12 cellular contexts compared by ENCODE assay signal in the genomic region with DNA sequence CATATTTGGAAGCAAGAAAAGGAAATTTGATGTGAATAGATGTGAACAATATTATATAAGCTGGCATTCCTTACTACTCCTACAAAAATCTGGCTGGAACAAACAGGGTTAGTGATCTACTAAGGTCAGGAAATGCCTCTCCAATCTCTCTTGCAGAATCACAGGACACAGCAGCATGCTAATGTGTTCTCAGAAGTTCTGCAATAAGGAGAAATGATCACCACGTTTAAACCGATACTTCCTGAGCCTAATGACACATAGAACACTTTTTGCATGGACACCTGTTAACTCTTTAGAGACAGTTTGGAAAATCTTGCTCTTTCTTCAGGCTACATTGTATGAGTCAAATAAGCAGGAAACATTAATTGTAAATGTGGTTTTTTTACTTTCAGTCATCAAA.
DNase-seq lines count a peak whose midpoint lies in the region; FAIRE-seq and TF ChIP-seq lines count a peak whose summit lies in the region.
"Had no signal": no experiment of that assay in that cellular context is flagged by ENCODE, and none has a peak within 500 bp of the region (broad histone marks: within the 10 kb centered on the region; RNA-seq: fewer than 3 reads in every experiment).

No MANE protein-coding gene starts in this region.

- no peak overlapping the region for H3K4me3 Mint-ChIP-seq in neural crest cell
- no peak overlapping the region for H3K4me3 Mint-ChIP-seq in activated T-helper 1 cell treated with anti-CD3 and anti-CD28 coated beads, Interleukin-12 subunit alpha, Interleukin-12 subunit beta, Interleukin-2, Interleukin-4 antibody, amounts not matched to agents 30 ng/mL and 10 ng/mL and 1 ng/mL, durations not matched to agents 14 hours and 24 hours and 36 hours

- peak overlapping the region; percentile 21 for H3K27ac Mint-ChIP-seq in neural crest cell (ENCODE audit: unreplicated experiment)
- H3K27ac Mint-ChIP-seq in activated T-helper 1 cell treated with anti-CD3 and anti-CD28 coated beads, Interleukin-12 subunit alpha, Interleukin-12 subunit beta, Interleukin-2, Interleukin-4 antibody, amounts not matched to agents 30 ng/mL and 10 ng/mL and 1 ng/mL, durations not matched to agents 14 hours and 24 hours and 36 hours = no peak overlapping the region

- intact Hi-C loops in breast epithelium (cut with DNase I; ENCODE audit: low total_unique reads) (no loop called here), kidney (cut with DNase I) (no loop called here)
- intact Hi-C loops in activated T-helper 1 cell treated with anti-CD3 and anti-CD28 coated beads, Interleukin-12 subunit alpha, Interleukin-12 subunit beta, Interleukin-2, Interleukin-4 antibody, amounts not matched to agents 30 ng/mL and 10 ng/mL and 1 ng/mL, durations not matched to agents 14 hours and 24 hours and 36 hours (cut with micrococcal nuclease) = no loop called here

- no peak overlapping the region for H3K4me2 ChIP-seq in Karpas-422 (ENCODE audit: low read depth, low read length, poor library complexity, severe bottlenecking)

- H3K4me1 Mint-ChIP-seq in neural crest cell = peaks cover 38% of the 10 kb centered on the region
- peaks cover 14% of the 10 kb centered on the region for H3K4me1 Mint-ChIP-seq in activated T-helper 1 cell treated with anti-CD3 and anti-CD28 coated beads, Interleukin-12 subunit alpha, Interleukin-12 subunit beta, Interleukin-2, Interleukin-4 antibody, amounts not matched to agents 30 ng/mL and 10 ng/mL and 1 ng/mL, durations not matched to agents 14 hours and 24 hours and 36 hours (ENCODE audit: low read depth)

- DNase-seq in EL (peak; percentile 18), LHCN-M2 (ENCODE audit: low read depth) (peak; percentile 38), breast epithelium (ENCODE audit: low spot score in 2 of 2) (no peak), neural crest cell (ENCODE audit: low read depth, low spot score) (no peak), NCI-H446 treated with DMSO at 0.1 percent for 48 hours (lab: John Stamatoyannopoulos, UW) (no peak), Karpas-422 (no peak), kidney (no peak)
- DNase-seq in activated T-helper 1 cell treated with anti-CD3 and anti-CD28 coated beads, Interleukin-12 subunit alpha, Interleukin-12 subunit beta, Interleukin-2, Interleukin-4 antibody, amounts not matched to agents 30 ng/mL and 10 ng/mL and 1 ng/mL, durations not matched to agents 14 hours and 24 hours and 36 hours (ENCODE audit: low spot score) = no peak
- DNase-seq: activated CD4-positive, CD25-positive, alpha-beta regulatory T cell treated with anti-CD3 and anti-CD28 coated beads, Interleukin-2, amount 50 U/mL, for 72 hours; cerebellar nuclear complex; GDM1 had no signal

- TF ChIP-seq POLR2A in breast epithelium (IDR thresholded peaks at IDR 0.05) = no peak

- H3K27ac ChIP-seq in breast epithelium (peak overlapping the region; percentile 48 to 49), Karpas-422 (ENCODE audit: low read length) (no peak overlapping the region), kidney (ENCODE audit: low read depth in 2 of 2, low read length in 2 of 2) (no peak overlapping the region)

- no peak for FAIRE-seq in kidney (lab: Jason Lieb, UNC)

- H2AFZ ChIP-seq in Karpas-422 (ENCODE audit: low read length) = no peak overlapping the region

- no peaks in the 10 kb centered on the region for H3K27me3 Mint-ChIP-seq in neural crest cell (ENCODE audit: low read depth)
- peaks cover 3% of the 10 kb centered on the region for H3K27me3 Mint-ChIP-seq in activated T-helper 1 cell treated with anti-CD3 and anti-CD28 coated beads, Interleukin-12 subunit alpha, Interleukin-12 subunit beta, Interleukin-2, Interleukin-4 antibody, amounts not matched to agents 30 ng/mL and 10 ng/mL and 1 ng/mL, durations not matched to agents 14 hours and 24 hours and 36 hours (ENCODE audit: insufficient read depth)

- no peak overlapping the region for H3K4me3 ChIP-seq in breast epithelium
- no peak overlapping the region for H3K4me3 ChIP-seq in Karpas-422 (ENCODE audit: low read length)
- no peak overlapping the region for H3K4me3 ChIP-seq in kidney (ENCODE audit: low read length in 2 of 2)

- no peaks in the 10 kb centered on the region for H3K27me3 ChIP-seq in breast epithelium
- H3K27me3 ChIP-seq in Karpas-422 (ENCODE audit: low read length) = no peaks in the 10 kb centered on the region

- H3K9me3 Mint-ChIP-seq in neural crest cell = no peaks in the 10 kb centered on the region
- no peaks in the 10 kb centered on the region for H3K9me3 Mint-ChIP-seq in activated T-helper 1 cell treated with anti-CD3 and anti-CD28 coated beads, Interleukin-12 subunit alpha, Interleukin-12 subunit beta, Interleukin-2, Interleukin-4 antibody, amounts not matched to agents 30 ng/mL and 10 ng/mL and 1 ng/mL, durations not matched to agents 14 hours and 24 hours and 36 hours
- H3K9me3 Mint-ChIP-seq: CD14-positive monocyte had no signal

- H3K79me2 ChIP-seq in Karpas-422 (ENCODE audit: low read length) = no peaks in the 10 kb centered on the region

- H3K9ac ChIP-seq in Karpas-422 (ENCODE audit: low read length) (no peak overlapping the region), kidney (ENCODE audit: low read length in 2 of 2) (no peak overlapping the region)

- TF ChIP-seq CTCF in breast epithelium (IDR thresholded peaks at IDR 0.05) (no peak), neural crest cell (conservative IDR thresholded peaks at IDR 0.05) (no peak), kidney (IDR thresholded peaks at IDR 0.05; ENCODE audit: borderline replicate concordance, extremely low read depth, insufficient read depth) (no peak)

- H3K4me1 ChIP-seq in breast epithelium (no peaks in the 10 kb centered on the region), Karpas-422 (ENCODE audit: low read length) (no peaks in the 10 kb centered on the region), kidney (ENCODE audit: control insufficient read depth in 1 of 2, insufficient read depth in 1 of 2, low read depth in 1 of 2, low read length in 2 of 2) (no peaks in the 10 kb centered on the region)

- H3K36me3 ChIP-seq in breast epithelium (no peaks in the 10 kb centered on the region), Karpas-422 (ENCODE audit: insufficient read depth, low read length) (no peaks in the 10 kb centered on the region), kidney (ENCODE audit: control insufficient read depth in 1 of 2, insufficient read depth in 2 of 2, low read length in 2 of 2) (no peaks in the 10 kb centered on the region)

- H4K20me1 ChIP-seq in Karpas-422 (ENCODE audit: insufficient read depth, low read depth, low read length) = no peaks in the 10 kb centered on the region

- H3K9me2 ChIP-seq in Karpas-422 (replicated peaks; ENCODE audit: insufficient read depth, low read length) = no peaks in the 10 kb centered on the region

- H3K9me3 ChIP-seq in breast epithelium (no peaks in the 10 kb centered on the region), Karpas-422 (ENCODE audit: low read length) (no peaks in the 10 kb centered on the region), kidney (ENCODE audit: control insufficient read depth in 1 of 2, low read length in 2 of 2) (no peaks in the 10 kb centered on the region)

- H3K36me3 Mint-ChIP-seq in neural crest cell (ENCODE audit: low read depth) = no peaks in the 10 kb centered on the region
- no peaks in the 10 kb centered on the region for H3K36me3 Mint-ChIP-seq in activated T-helper 1 cell treated with anti-CD3 and anti-CD28 coated beads, Interleukin-12 subunit alpha, Interleukin-12 subunit beta, Interleukin-2, Interleukin-4 antibody, amounts not matched to agents 30 ng/mL and 10 ng/mL and 1 ng/mL, durations not matched to agents 14 hours and 24 hours and 36 hours (ENCODE audit: low read depth)
- H3K36me3 Mint-ChIP-seq: CD14-positive monocyte had no signal

Comparison
In these comparisons a context has a peak if more than half of its experiments do, and no peak if none do; other contexts are left out.
1. DNase-seq: peak in EL (single experiment) and LHCN-M2 (single experiment); none in breast epithelium (0 of 2), neural crest cell (single experiment), NCI-H446 treated with DMSO at 0.1 percent for 48 hours (single experiment), activated T-helper 1 cell treated with anti-CD3 and anti-CD28 coated beads, Interleukin-12 subunit alpha, Interleukin-12 subunit beta, Interleukin-2, Interleukin-4 antibody, amounts not matched to agents 30 ng/mL and 10 ng/mL and 1 ng/mL, durations not matched to agents 14 hours and 24 hours and 36 hours (single experiment), Karpas-422 (single experiment) and kidney (single experiment).
2. H3K27ac ChIP-seq: peak in breast epithelium (2 of 2); none in Karpas-422 (single experiment) and kidney (0 of 2).